ENCODE assay signal across 23 cellular contexts in genomic region chr9:70635790-70636189, GRCh38.
"Had no signal": no experiment of that assay in that cellular context is flagged by ENCODE, and none has a peak within 500 bp of the region (broad histone marks: within the 10 kb centered on the region; RNA-seq: fewer than 3 reads in every experiment).

No MANE protein-coding gene starts in this region.

- H3K27ac Mint-ChIP-seq: activated CD4-positive, alpha-beta T cell treated with anti-CD3 and anti-CD28 coated beads, Interleukin-2, amount 10 ng/mL, durations not matched to agents 7 days and 5 days; activated CD8-positive, alpha-beta T cell treated with anti-CD3 and anti-CD28 coated beads, Interleukin-2, amount 10 ng/mL, durations not matched to agents 7 days and 5 days; activated naive CD4-positive, alpha-beta T cell treated with anti-CD3 and anti-CD28 coated beads, Interleukin-2, amount 50 U/mL, for 24 hours; nephron progenitor cell; stimulated activated memory B cell treated with anti-CD40 and anti-IgM and Interleukin-4, amounts not matched to agents 10 μg/mL and 1 μg/mL and 100 μg/mL, for 72 hours had no signal

- H3K9me3 ChIP-seq: ascending aorta, breast epithelium, mucosa of descending colon, sigmoid colon, stomach, suprapubic skin, upper lobe of left lung had no signal

- H3K9me3 Mint-ChIP-seq: activated CD4-positive, alpha-beta T cell treated with anti-CD3 and anti-CD28 coated beads, Interleukin-2, amount 10 ng/mL, durations not matched to agents 7 days and 5 days; activated naive CD4-positive, alpha-beta T cell treated with anti-CD3 and anti-CD28 coated beads, Interleukin-2, amount 50 U/mL, for 24 hours; central memory CD8-positive, alpha-beta T cell; nephron progenitor cell; stimulated activated memory B cell treated with anti-CD40 and anti-IgM and Interleukin-4, amounts not matched to agents 10 μg/mL and 1 μg/mL and 100 μg/mL, for 72 hours had no signal

- H3K36me3 ChIP-seq: ascending aorta, breast epithelium, sigmoid colon, stomach, suprapubic skin, upper lobe of left lung had no signal

- H3K27me3 ChIP-seq: ascending aorta, breast epithelium, sigmoid colon, stomach, suprapubic skin, upper lobe of left lung had no signal

- H3K4me3 ChIP-seq: ascending aorta, breast epithelium, mucosa of descending colon, sigmoid colon, smooth muscle cell, stomach, suprapubic skin, upper lobe of left lung had no signal

- DNase-seq: activated CD4-positive, alpha-beta T cell treated with anti-CD3 and anti-CD28 coated beads, Interleukin-2, amount 10 ng/mL, durations not matched to agents 7 days and 5 days; activated CD4-positive, CD25-positive, alpha-beta regulatory T cell treated with anti-CD3 and anti-CD28 coated beads, Interleukin-2, amount 50 U/mL, for 72 hours; activated CD8-positive, alpha-beta T cell treated with anti-CD3 and anti-CD28 coated beads, Interleukin-2, amount 10 ng/mL, durations not matched to agents 7 days and 5 days; activated gamma-delta T cell treated with Interleukin-2 at 50 U/mL for 16 hours; effector memory CD4-positive, alpha-beta T cell; left colon; mesendoderm; mucosa of descending colon; nephron progenitor cell; sigmoid colon; stimulated activated CD4-positive, alpha-beta T cell treated with anti-CD3 and anti-CD28 coated beads, Interleukin-15, amount 100 ng/mL, for 24 hours; stomach; upper lobe of left lung had no signal

- H3K4me3 Mint-ChIP-seq: activated CD4-positive, alpha-beta T cell treated with anti-CD3 and anti-CD28 coated beads, Interleukin-2, amount 10 ng/mL, durations not matched to agents 7 days and 5 days; activated CD8-positive, alpha-beta T cell treated with anti-CD3 and anti-CD28 coated beads, Interleukin-2, amount 10 ng/mL, durations not matched to agents 7 days and 5 days; activated naive CD4-positive, alpha-beta T cell treated with anti-CD3 and anti-CD28 coated beads, Interleukin-2, amount 50 U/mL, for 24 hours; central memory CD8-positive, alpha-beta T cell; nephron progenitor cell; stimulated activated memory B cell treated with anti-CD40 and anti-IgM and Interleukin-4, amounts not matched to agents 10 μg/mL and 1 μg/mL and 100 μg/mL, for 72 hours had no signal

- H3K4me1 ChIP-seq: ascending aorta, breast epithelium, parathyroid adenoma, sigmoid colon, stomach, suprapubic skin, upper lobe of left lung had no signal

- H3K36me3 Mint-ChIP-seq: activated naive CD4-positive, alpha-beta T cell treated with anti-CD3 and anti-CD28 coated beads, Interleukin-2, amount 50 U/mL, for 24 hours; stimulated activated memory B cell treated with anti-CD40 and anti-IgM and Interleukin-4, amounts not matched to agents 10 μg/mL and 1 μg/mL and 100 μg/mL, for 72 hours had no signal

- H3K27ac ChIP-seq: ascending aorta, breast epithelium, parathyroid adenoma, sigmoid colon, stomach, suprapubic skin, upper lobe of left lung, VCaP had no signal

- H3K27me3 Mint-ChIP-seq: activated CD4-positive, alpha-beta T cell treated with anti-CD3 and anti-CD28 coated beads, Interleukin-2, amount 10 ng/mL, durations not matched to agents 7 days and 5 days; stimulated activated memory B cell treated with anti-CD40 and anti-IgM and Interleukin-4, amounts not matched to agents 10 μg/mL and 1 μg/mL and 100 μg/mL, for 72 hours had no signal

- H3K4me1 Mint-ChIP-seq: activated CD4-positive, alpha-beta T cell treated with anti-CD3 and anti-CD28 coated beads, Interleukin-2, amount 10 ng/mL, durations not matched to agents 7 days and 5 days; activated naive CD4-positive, alpha-beta T cell treated with anti-CD3 and anti-CD28 coated beads, Interleukin-2, amount 50 U/mL, for 24 hours; central memory CD8-positive, alpha-beta T cell; stimulated activated memory B cell treated with anti-CD40 and anti-IgM and Interleukin-4, amounts not matched to agents 10 μg/mL and 1 μg/mL and 100 μg/mL, for 72 hours had no signal

- ATAC-seq: activated CD8-positive, alpha-beta T cell treated with anti-CD3 and anti-CD28 coated beads, Interleukin-2, amount 10 ng/mL, durations not matched to agents 7 days and 5 days; esophagus mucosa; left colon; mucosa of descending colon; stimulated activated memory B cell treated with anti-CD40 and anti-IgM and Interleukin-4, amounts not matched to agents 10 μg/mL and 1 μg/mL and 100 μg/mL, for 72 hours had no signal
